7 cellular contexts compared by ENCODE assay signal in genomic region chr3:52572221-52572620, GRCh38.
"Had no signal": no experiment of that assay in that cellular context is flagged by ENCODE, and none has a peak within 500 bp of the region (broad histone marks: within the 10 kb centered on the region; RNA-seq: fewer than 3 reads in every experiment).

No MANE protein-coding gene starts in this region.

- H3K27ac ChIP-seq: HL-60 had no signal

- H3K9me3 ChIP-seq: HAP-1 had no signal

- ATAC-seq: GM23338, HCT116, HepG2 had no signal

- H3K4me3 ChIP-seq: GM23338, HAP-1 had no signal

- FAIRE-seq: HepG2 had no signal

- H2AFZ ChIP-seq: GM23338 had no signal

- H3K4me2 ChIP-seq: GM23338 had no signal

- DNase-seq: H7, KG1 had no signal

- H3K4me1 ChIP-seq: HAP-1 had no signal
